8 cellular contexts compared by ENCODE assay signal in the genomic region with DNA sequence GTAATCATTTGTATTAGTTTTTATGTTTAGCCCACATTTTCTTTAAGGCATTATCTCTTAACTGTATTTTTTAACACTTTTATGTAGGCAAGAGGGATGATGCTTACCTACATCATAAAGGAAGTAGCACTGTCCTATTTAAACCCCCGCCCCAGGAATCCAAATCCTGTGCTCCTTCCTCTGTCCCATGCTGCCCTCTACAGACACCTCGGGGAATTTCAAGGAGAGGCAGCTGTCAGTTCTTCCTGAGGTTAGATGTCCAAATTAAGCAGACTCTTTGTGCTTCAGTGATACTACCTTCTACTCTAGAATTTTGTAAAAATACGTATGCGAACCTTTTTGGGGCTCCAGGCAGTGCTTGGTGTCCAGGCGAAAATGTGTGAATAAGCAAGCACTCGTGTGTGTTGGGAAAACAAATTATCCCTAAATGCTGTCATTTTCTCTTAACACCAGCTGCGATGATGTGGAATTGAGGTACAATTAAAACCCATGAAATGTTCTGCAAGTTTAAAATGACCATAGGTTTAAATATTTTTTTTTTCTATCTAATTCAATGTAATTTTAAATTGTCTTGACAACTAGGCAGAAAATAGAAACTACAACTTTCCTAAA.
DNase-seq lines count a peak whose midpoint lies in the region; ATAC-seq and TF ChIP-seq lines count a peak whose summit lies in the region.

No MANE protein-coding gene starts in this region.

- DNase-seq in NCI-H524 (lab: John Stamatoyannopoulos, UW): peak; percentile 41 to 42
- DNase-seq in NCI-H524 treated with DMSO at 0.1 percent for 48 hours (lab: John Stamatoyannopoulos, UW): no peak
- DNase-seq in foreskin melanocyte: peak; percentile 16

- POLR2A ChIA-PET in HEK293 (lab: Yijun Ruan, JAX): no interaction called here

- ATAC-seq in SK-N-SH treated with all-trans-retinoic acid at 6 μM for 48 hours (peak; percentile 90), GM19467 (IDR thresholded peaks at IDR 0.05; ENCODE audit: unreplicated experiment) (no peak), HG03354 (IDR thresholded peaks at IDR 0.05; ENCODE audit: poor library complexity, severe bottlenecking, unreplicated experiment) (no peak), HG03159 (IDR thresholded peaks at IDR 0.05; ENCODE audit: unreplicated experiment) (no peak)

- CTCF ChIA-PET in HEK293 (lab: Yijun Ruan, JAX): interaction anchor here (0.5 to 2.6 kb wide), 26 partner anchors 11 to 313 kb away, joined by 3 to 18 read pairs (median 4); no protein-coding TSS in a partner anchor

- H3K4me1 ChIP-seq in HEK293 (ENCODE audit: control insufficient read depth, insufficient read depth, low read length): no peaks in the 10 kb centered on the region

- no peaks in the 10 kb centered on the region for H3K9me3 ChIP-seq in HEK293 (ENCODE audit: control insufficient read depth, insufficient read depth, low read depth, low read length)

- H3K4me3 ChIP-seq in HEK293 (ENCODE audit: low read depth, low read length): no peak overlapping the region

- no peaks in the 10 kb centered on the region for H3K36me3 ChIP-seq in HEK293 (ENCODE audit: control insufficient read depth in 2 of 2, insufficient read depth in 1 of 2, low read length in 2 of 2)

- H3K27ac ChIP-seq in HEK293 (ENCODE audit: extremely low read depth, low read depth, low read length): no peak overlapping the region

- peak; percentile 48; the same call in 1 of the 2 replicates for TF ChIP-seq CTCF in HEK293 (tag by site-specific recombination; IDR thresholded peaks at IDR 0.05)

TF ChIP-seq in HEK293, 187 proteins besides CTCF, POLR2A, EP300 and RAD21:
- TF ChIP-seq, protein P1, sequence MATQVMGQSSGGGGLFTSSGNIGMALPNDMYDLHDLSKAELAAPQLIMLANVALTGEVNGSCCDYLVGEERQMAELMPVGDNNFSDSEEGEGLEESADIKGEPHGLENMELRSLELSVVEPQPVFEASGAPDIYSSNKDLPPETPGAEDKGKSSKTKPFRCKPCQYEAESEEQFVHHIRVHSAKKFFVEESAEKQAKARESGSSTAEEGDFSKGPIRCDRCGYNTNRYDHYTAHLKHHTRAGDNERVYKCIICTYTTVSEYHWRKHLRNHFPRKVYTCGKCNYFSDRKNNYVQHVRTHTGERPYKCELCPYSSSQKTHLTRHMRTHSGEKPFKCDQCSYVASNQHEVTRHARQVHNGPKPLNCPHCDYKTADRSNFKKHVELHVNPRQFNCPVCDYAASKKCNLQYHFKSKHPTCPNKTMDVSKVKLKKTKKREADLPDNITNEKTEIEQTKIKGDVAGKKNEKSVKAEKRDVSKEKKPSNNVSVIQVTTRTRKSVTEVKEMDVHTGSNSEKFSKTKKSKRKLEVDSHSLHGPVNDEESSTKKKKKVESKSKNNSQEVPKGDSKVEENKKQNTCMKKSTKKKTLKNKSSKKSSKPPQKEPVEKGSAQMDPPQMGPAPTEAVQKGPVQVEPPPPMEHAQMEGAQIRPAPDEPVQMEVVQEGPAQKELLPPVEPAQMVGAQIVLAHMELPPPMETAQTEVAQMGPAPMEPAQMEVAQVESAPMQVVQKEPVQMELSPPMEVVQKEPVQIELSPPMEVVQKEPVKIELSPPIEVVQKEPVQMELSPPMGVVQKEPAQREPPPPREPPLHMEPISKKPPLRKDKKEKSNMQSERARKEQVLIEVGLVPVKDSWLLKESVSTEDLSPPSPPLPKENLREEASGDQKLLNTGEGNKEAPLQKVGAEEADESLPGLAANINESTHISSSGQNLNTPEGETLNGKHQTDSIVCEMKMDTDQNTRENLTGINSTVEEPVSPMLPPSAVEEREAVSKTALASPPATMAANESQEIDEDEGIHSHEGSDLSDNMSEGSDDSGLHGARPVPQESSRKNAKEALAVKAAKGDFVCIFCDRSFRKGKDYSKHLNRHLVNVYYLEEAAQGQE (tag by site-specific recombination; IDR thresholded peaks at IDR 0.05): no peak
- peak; percentile 52 for TF ChIP-seq ZNF654 (tag by site-specific recombination; IDR thresholded peaks at IDR 0.05; ENCODE audit: low read depth)

TF ChIP-seq in SK-N-SH treated with all-trans-retinoic acid at 6 μM for 48 hours, 23 proteins besides CTCF, POLR2A, EP300 and RAD21:
- TF ChIP-seq, protein P2, sequence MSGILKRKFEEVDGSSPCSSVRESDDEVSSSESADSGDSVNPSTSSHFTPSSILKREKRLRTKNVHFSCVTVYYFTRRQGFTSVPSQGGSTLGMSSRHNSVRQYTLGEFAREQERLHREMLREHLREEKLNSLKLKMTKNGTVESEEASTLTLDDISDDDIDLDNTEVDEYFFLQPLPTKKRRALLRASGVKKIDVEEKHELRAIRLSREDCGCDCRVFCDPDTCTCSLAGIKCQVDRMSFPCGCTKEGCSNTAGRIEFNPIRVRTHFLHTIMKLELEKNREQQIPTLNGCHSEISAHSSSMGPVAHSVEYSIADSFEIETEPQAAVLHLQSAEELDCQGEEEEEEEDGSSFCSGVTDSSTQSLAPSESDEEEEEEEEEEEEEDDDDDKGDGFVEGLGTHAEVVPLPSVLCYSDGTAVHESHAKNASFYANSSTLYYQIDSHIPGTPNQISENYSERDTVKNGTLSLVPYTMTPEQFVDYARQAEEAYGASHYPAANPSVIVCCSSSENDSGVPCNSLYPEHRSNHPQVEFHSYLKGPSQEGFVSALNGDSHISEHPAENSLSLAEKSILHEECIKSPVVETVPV (CRISPR knock-in tag; IDR thresholded peaks at IDR 0.05): no peak
- TF ChIP-seq OSR1 (CRISPR knock-in tag; IDR thresholded peaks at IDR 0.05): no peak
- TF ChIP-seq RARB (CRISPR knock-in tag; IDR thresholded peaks at IDR 0.05): no peak
- no peak for TF ChIP-seq ZNF565 (CRISPR knock-in tag; conservative IDR thresholded peaks at IDR 0.05; ENCODE audit: low read depth)
- TF ChIP-seq, protein P3, sequence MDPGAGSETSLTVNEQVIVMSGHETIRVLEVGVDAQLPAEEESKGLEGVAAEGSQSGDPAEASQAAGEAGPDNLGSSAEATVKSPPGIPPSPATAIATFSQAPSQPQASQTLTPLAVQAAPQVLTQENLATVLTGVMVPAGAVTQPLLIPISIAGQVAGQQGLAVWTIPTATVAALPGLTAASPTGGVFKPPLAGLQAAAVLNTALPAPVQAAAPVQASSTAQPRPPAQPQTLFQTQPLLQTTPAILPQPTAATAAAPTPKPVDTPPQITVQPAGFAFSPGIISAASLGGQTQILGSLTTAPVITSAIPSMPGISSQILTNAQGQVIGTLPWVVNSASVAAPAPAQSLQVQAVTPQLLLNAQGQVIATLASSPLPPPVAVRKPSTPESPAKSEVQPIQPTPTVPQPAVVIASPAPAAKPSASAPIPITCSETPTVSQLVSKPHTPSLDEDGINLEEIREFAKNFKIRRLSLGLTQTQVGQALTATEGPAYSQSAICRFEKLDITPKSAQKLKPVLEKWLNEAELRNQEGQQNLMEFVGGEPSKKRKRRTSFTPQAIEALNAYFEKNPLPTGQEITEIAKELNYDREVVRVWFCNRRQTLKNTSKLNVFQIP (CRISPR knock-in tag; IDR thresholded peaks at IDR 0.05; ENCODE audit: borderline replicate concordance, low read depth): no peak
- no peak for TF ChIP-seq ZC3H10 (CRISPR knock-in tag; IDR thresholded peaks at IDR 0.05)
- TF ChIP-seq CREB5 (CRISPR knock-in tag; IDR thresholded peaks at IDR 0.05; ENCODE audit: low read depth): no peak
